ENCODE assay signal across 17 cellular contexts in the genomic region with DNA sequence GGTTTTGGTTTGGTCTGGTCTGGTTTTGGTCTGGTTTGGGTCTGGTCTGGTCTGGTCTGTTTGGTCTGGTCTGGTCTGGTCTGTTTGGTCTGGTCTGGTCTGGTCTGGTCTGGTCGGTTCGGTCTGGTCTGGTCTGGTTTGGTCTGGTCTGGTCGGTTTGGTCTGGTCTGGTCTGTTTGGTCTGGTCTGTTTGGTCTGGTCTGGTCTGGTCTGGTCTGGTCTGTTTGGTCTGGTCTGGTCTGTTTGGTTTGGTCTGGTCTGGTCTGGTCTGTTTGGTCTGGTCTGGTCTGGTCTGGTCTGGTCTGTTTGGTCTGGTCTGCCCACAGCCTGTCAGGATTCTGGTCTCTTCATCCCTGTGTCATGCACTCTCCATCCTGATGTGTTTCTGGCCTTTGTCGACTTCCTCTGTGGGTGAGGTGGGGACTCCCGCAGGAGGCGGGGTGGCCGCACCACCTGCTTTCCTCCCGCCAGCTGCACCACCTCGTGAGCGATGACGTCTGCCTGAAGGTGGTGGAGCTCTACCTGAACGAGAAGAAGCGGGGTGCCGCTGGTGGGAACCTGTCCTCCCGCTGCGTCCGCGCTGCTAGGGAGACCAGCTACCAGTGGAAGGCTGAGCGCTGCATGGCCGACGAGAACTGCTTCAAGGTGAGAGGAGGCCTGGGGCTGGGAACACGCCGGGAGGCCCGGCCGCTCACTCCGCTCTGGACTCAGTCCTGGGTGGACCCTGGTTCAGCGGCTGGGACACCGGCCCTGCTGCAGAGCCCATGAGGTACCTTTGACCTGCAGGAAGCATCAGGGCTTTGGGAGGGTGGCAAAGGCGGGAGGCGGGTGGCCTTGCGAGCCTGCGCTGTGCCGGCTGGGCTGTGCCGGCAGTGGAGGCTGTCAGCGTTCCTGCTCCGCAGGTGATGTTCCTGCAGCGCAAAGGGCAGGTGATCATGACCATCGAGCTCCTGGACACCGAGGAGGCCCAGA. TPM values are rescaled to one million over a fixed set of nuclear protein-coding genes. Genes with fewer than 3 reads are reported as not detected.
A peak's percentile ranks its signal among the peaks of the same experiment; 100 is the strongest.
DNase-seq lines count a peak whose midpoint lies in the region; ATAC-seq, FAIRE-seq and TF ChIP-seq lines count a peak whose summit lies in the region.
"Had no signal": no experiment of that assay in that cellular context is flagged by ENCODE, and none has a peak within 500 bp of the region (broad histone marks: within the 10 kb centered on the region; RNA-seq: fewer than 3 reads in every experiment).

No MANE protein-coding gene starts in this region.

- H2AK5ac ChIP-seq in mesendoderm (ENCODE audit: low read length): no peak overlapping the region

- H3K4me1 ChIP-seq in mesendoderm (ENCODE audit: control insufficient read depth, low read depth, low read length): no peaks in the 10 kb centered on the region
- H3K4me1 ChIP-seq: A549, pancreas had no signal

- no peak overlapping the region for H3K9ac ChIP-seq in mesendoderm (ENCODE audit: low read length)

- WGBS in mesendoderm (ENCODE audit: extremely low coverage, insufficient coverage, low lambda C conversion rate): no CpG with 5 or more reads among the region's 39 CpGs

- no peak overlapping the region for H3K56ac ChIP-seq in mesendoderm (ENCODE audit: low read length)

- H3K27ac Mint-ChIP-seq in activated T-cell treated with anti-CD3 and anti-CD28 coated beads, Interleukin-2, amount 50 U/mL, for 24 hours: peak overlapping the region; percentile 77
- H3K27ac Mint-ChIP-seq in brain (peak overlapping the region in 3 of 5 experiments; percentile 38 to 92 (median 53)), nephron progenitor cell (peak overlapping the region; percentile 100)

- peaks cover 10% of the 10 kb centered on the region for H3K79me2 ChIP-seq in mesendoderm (ENCODE audit: control insufficient read depth, insufficient read depth, low read length)

- H3K27me3 Mint-ChIP-seq in activated T-cell treated with anti-CD3 and anti-CD28 coated beads, Interleukin-2, amount 50 U/mL, for 24 hours: no peaks in the 10 kb centered on the region
- H3K27me3 Mint-ChIP-seq in brain (peaks cover 3% of the 10 kb centered on the region), nephron progenitor cell (ENCODE audit: low read depth, poor library complexity) (no peaks in the 10 kb centered on the region)
- H3K27me3 Mint-ChIP-seq: CD4-positive, alpha-beta T cell; stimulated activated naive CD8-positive, alpha-beta T cell treated with anti-CD3 and anti-CD28 coated beads, Interleukin-15, Interleukin-2, amounts not matched to agents 100 ng/mL and 50 ng/mL, for 24 hours had no signal

- peaks cover 5% of the 10 kb centered on the region for H3K9me3 Mint-ChIP-seq in activated T-cell treated with anti-CD3 and anti-CD28 coated beads, Interleukin-2, amount 50 U/mL, for 24 hours
- H3K9me3 Mint-ChIP-seq in brain: peaks cover 0 to 14% (median 3%) of the 10 kb centered on the region in 5 experiments
- peaks cover 4% of the 10 kb centered on the region for H3K9me3 Mint-ChIP-seq in nephron progenitor cell
- H3K9me3 Mint-ChIP-seq: CD4-positive, alpha-beta T cell had no signal

- H2BK120ac ChIP-seq in mesendoderm (ENCODE audit: low read depth, low read length): no peak overlapping the region

- peaks cover 8% of the 10 kb centered on the region for H3K36me3 ChIP-seq in mesendoderm (ENCODE audit: control insufficient read depth, insufficient read depth, low read length)

- H3K4me3 ChIP-seq in mesendoderm (ENCODE audit: low read length): no peak overlapping the region
- H3K4me3 ChIP-seq: A549, hepatocyte, pancreas had no signal

- H3K4me3 Mint-ChIP-seq in activated T-cell treated with anti-CD3 and anti-CD28 coated beads, Interleukin-2, amount 50 U/mL, for 24 hours: no peak overlapping the region
- no peak overlapping the region for H3K4me3 Mint-ChIP-seq in brain
- H3K4me3 Mint-ChIP-seq in nephron progenitor cell: no peak overlapping the region
- H3K4me3 Mint-ChIP-seq: CD4-positive, alpha-beta T cell; stimulated activated naive CD8-positive, alpha-beta T cell treated with anti-CD3 and anti-CD28 coated beads, Interleukin-15, Interleukin-2, amounts not matched to agents 100 ng/mL and 50 ng/mL, for 24 hours had no signal

- H3K36me3 Mint-ChIP-seq in activated T-cell treated with anti-CD3 and anti-CD28 coated beads, Interleukin-2, amount 50 U/mL, for 24 hours (ENCODE audit: low read depth): peaks cover 85% of the 10 kb centered on the region
- H3K36me3 Mint-ChIP-seq in brain: peaks cover 88% of the 10 kb centered on the region
- H3K36me3 Mint-ChIP-seq in nephron progenitor cell (ENCODE audit: low read depth): peaks cover 75% of the 10 kb centered on the region

- no peak for TF ChIP-seq CTCF in brain (conservative IDR thresholded peaks at IDR 0.05)
- no peak for TF ChIP-seq CTCF in nephron progenitor cell (IDR thresholded peaks at IDR 0.05)

- H4K8ac ChIP-seq in mesendoderm (ENCODE audit: low read depth, low read length): no peak overlapping the region

- no peak for DNase-seq in activated T-cell treated with anti-CD3 and anti-CD28 coated beads, Interleukin-2, amount 50 U/mL, for 24 hours
- DNase-seq in activated T-cell treated with anti-CD3 and anti-CD28 coated beads, Interleukin-2, amount 50 U/mL, for 48 hours: no peak
- no peak for DNase-seq in HTR-8/SVneo (ENCODE audit: insufficient read length, low spot score)
- DNase-seq in nephron progenitor cell: no peak
- DNase-seq in NCI-H2171 treated with DMSO at 0.1 percent for 48 hours (lab: John Stamatoyannopoulos, UW): no peak
- no peak for DNase-seq in mesendoderm
- DNase-seq: activated naive CD4-positive, alpha-beta T cell; brain microvascular endothelial cell; CD4-positive, alpha-beta T cell; DMS79 treated with DMSO at 0.1 percent for 48 hours; NCI-H1105 treated with DMSO at 0.1 percent for 48 hours had no signal

- H3K4me1 Mint-ChIP-seq in activated T-cell treated with anti-CD3 and anti-CD28 coated beads, Interleukin-2, amount 50 U/mL, for 24 hours (ENCODE audit: low read depth): peaks cover 17% of the 10 kb centered on the region
- no peaks in the 10 kb centered on the region for H3K4me1 Mint-ChIP-seq in brain
- peaks cover 8% of the 10 kb centered on the region for H3K4me1 Mint-ChIP-seq in nephron progenitor cell

- no peak for ATAC-seq in HG03039 (IDR thresholded peaks at IDR 0.05; ENCODE audit: unreplicated experiment)
- ATAC-seq: A549 had no signal

- H4K5ac ChIP-seq in mesendoderm (ENCODE audit: low read length): no peak overlapping the region

- H3K27me3 ChIP-seq in mesendoderm (ENCODE audit: insufficient read depth, low read length, poor library complexity): no peaks in the 10 kb centered on the region
- H3K27me3 ChIP-seq: brain microvascular endothelial cell, hepatocyte, pancreas had no signal

- peak; percentile 94 for FAIRE-seq in HTR-8/SVneo (lab: Jason Lieb, UNC)
- FAIRE-seq: A549, pancreas had no signal

- no peak overlapping the region for H2BK15ac ChIP-seq in mesendoderm (replicated peaks; ENCODE audit: low read depth)

- H3K4ac ChIP-seq in mesendoderm (ENCODE audit: low read depth, low read length): no peak overlapping the region

- no peak overlapping the region for H2BK5ac ChIP-seq in mesendoderm (ENCODE audit: low read length)

- H3K4me2 ChIP-seq in mesendoderm (ENCODE audit: low read length): no peak overlapping the region
- H3K4me2 ChIP-seq: A549, hepatocyte had no signal

- peaks cover 12% of the 10 kb centered on the region for H3K79me1 ChIP-seq in mesendoderm (ENCODE audit: low read length)

- H3K27ac ChIP-seq in mesendoderm (ENCODE audit: low read depth, low read length): no peak overlapping the region
- H3K27ac ChIP-seq: A549, brain microvascular endothelial cell, hepatocyte, pancreas had no signal

- no peak overlapping the region for H3K18ac ChIP-seq in mesendoderm (ENCODE audit: low read length)

- H3K23ac ChIP-seq in mesendoderm (ENCODE audit: low read length): no peak overlapping the region

RNA-seq across cellular contexts. Expression of gene F2RL3, which starts 12.9 kb away (rescaled TPM):
- 0.12 TPM for polyA plus RNA-seq in brain (ENCODE audit: insufficient read depth, low read depth, low replicate concordance)
- polyA plus RNA-seq in mesendoderm (2013, experiment 1 of 2): not detected
- not detected for polyA plus RNA-seq in mesendoderm (2013, experiment 2 of 2)
- polyA plus RNA-seq: A549 had no signal

RNA-seq across cellular contexts. Expression of gene SIN3B, which starts 46.7 kb away (rescaled TPM):
- polyA plus RNA-seq in brain (ENCODE audit: insufficient read depth, low read depth, low replicate concordance): 25.8 TPM
- 34.9 TPM for polyA plus RNA-seq in mesendoderm (2013, experiment 1 of 2)
- 34.3 TPM for polyA plus RNA-seq in mesendoderm (2013, experiment 2 of 2)
